10 cellular contexts compared by ENCODE assay signal in genomic region chr10:79320785-79321493, GRCh38. TPM values are rescaled to one million over a fixed set of nuclear protein-coding genes. Genes with fewer than 3 reads are reported as not detected.
DNase-seq lines count a peak whose midpoint lies in the region; ATAC-seq, FAIRE-seq and TF ChIP-seq lines count a peak whose summit lies in the region.
"Had no signal": no experiment of that assay in that cellular context is flagged by ENCODE, and none has a peak within 500 bp of the region (broad histone marks: within the 10 kb centered on the region; RNA-seq: fewer than 3 reads in every experiment).

No MANE protein-coding gene starts in this region.

- TF ChIP-seq POLR2A in gastrocnemius medialis (IDR thresholded peaks at IDR 0.05): no peak

- peak; percentile 78 to 80 for ATAC-seq in activated CD4-positive, CD25-positive, alpha-beta regulatory T cell treated with anti-CD3 and anti-CD28 coated beads, Interleukin-2, amount 50 U/mL, for 24 hours
- peak; percentile 43 to 48 for ATAC-seq in gastrocnemius medialis
- no peak for ATAC-seq in GM18519 (IDR thresholded peaks at IDR 0.05; ENCODE audit: low FRiP score, unreplicated experiment)
- ATAC-seq: left colon had no signal

- in situ Hi-C loops in gastrocnemius medialis (cut with MboI; ENCODE audit: low sequenced_read_pairs in 4 of 4): no loop called here

- no peak for FAIRE-seq in GM19239 (lab: Jason Lieb, UNC)

- peaks cover 0 to 5% of the 10 kb centered on the region in 2 donors for H3K4me1 ChIP-seq in gastrocnemius medialis

- H3K27ac ChIP-seq in gastrocnemius medialis (peak overlapping the region in 1 of 4 donors; percentile 65), coronary artery (no peak overlapping the region)

- no peaks in the 10 kb centered on the region for H3K27me3 ChIP-seq in gastrocnemius medialis

- no peak for DNase-seq in activated CD4-positive, CD25-positive, alpha-beta regulatory T cell treated with anti-CD3 and anti-CD28 coated beads, Interleukin-2, amount 50 U/mL, for 72 hours
- DNase-seq in NOMO-1 treated with dmso at 0.1 percent for 144 hours (lab: John Stamatoyannopoulos, UW; ENCODE audit: unreplicated experiment) (peak; percentile 87), cardiac fibroblast (ENCODE audit: low read depth in 2 of 2) (peak; percentile 77 to 94), gastrocnemius medialis (no peak), coronary artery (ENCODE audit: low spot score) (no peak), GM19239 (ENCODE audit: insufficient read length, low spot score) (no peak)
- DNase-seq: left colon, NCI-H2107 had no signal

- H3K9me3 ChIP-seq in gastrocnemius medialis: no peaks in the 10 kb centered on the region

- H3K36me3 ChIP-seq in gastrocnemius medialis: no peaks in the 10 kb centered on the region

- TF ChIP-seq CTCF in cardiac fibroblast (IDR thresholded peaks at IDR 0.05; ENCODE audit: low read depth, low read length): no peak
- no peak for TF ChIP-seq CTCF in gastrocnemius medialis (IDR thresholded peaks at IDR 0.05 in 4 of 5, conservative IDR thresholded peaks at IDR 0.05 in 1 of 5)
- no peak for TF ChIP-seq CTCF in coronary artery (IDR thresholded peaks at IDR 0.05)

- intact Hi-C loops in gastrocnemius medialis (cut with DNase I; ENCODE audit: low total_unique reads): no loop called here

- H3K4me3 ChIP-seq in cardiac fibroblast (replicated peaks in 1 of 2; ENCODE audit: low read depth in 2 of 2, low read length in 2 of 2): no peak overlapping the region
- H3K4me3 ChIP-seq in gastrocnemius medialis: no peak overlapping the region
- no peak overlapping the region for H3K4me3 ChIP-seq in coronary artery

RNA-seq across cellular contexts. Expression of gene PPIF, which starts 26.3 kb away (rescaled TPM):
- total RNA-seq in gastrocnemius medialis: 10 to 100 TPM; 39.1 to 82.1 (median 67.9) TPM

Comparison
In these comparisons a context has a peak if more than half of its experiments do, and no peak if none do; other contexts are left out.
1. DNase-seq: peak in NOMO-1 treated with dmso at 0.1 percent for 144 hours (single experiment) and cardiac fibroblast (2 of 2); none in activated CD4-positive, CD25-positive, alpha-beta regulatory T cell treated with anti-CD3 and anti-CD28 coated beads, Interleukin-2, amount 50 U/mL, for 72 hours (single experiment), gastrocnemius medialis (0 of 2), coronary artery (single experiment) and GM19239 (single experiment).